ENCODE assay signal across 29 cellular contexts in the genomic region with DNA sequence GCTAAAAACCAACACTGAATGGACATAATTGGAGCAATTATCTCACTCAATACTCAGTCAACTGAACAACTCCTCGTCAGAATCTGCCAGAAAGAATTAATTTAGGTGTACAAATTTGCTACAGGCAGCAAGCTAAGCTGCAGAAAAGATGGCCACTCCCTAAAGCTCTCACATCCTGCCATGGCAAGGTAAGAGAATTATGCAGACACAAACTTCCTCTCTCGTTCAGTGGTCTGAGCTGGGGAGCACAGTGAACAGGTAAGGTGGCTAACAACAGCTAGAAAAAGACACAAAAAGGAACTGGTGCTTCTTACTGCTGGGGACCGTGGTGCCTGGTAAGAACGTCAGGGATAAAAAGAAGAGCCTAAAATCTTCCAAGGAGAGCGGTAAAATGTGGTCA.
A peak's percentile ranks its signal among the peaks of the same experiment; 100 is the strongest.
DNase-seq lines count a peak whose midpoint lies in the region; ATAC-seq and TF ChIP-seq lines count a peak whose summit lies in the region.
"Had no signal": no experiment of that assay in that cellular context is flagged by ENCODE, and none has a peak within 500 bp of the region (broad histone marks: within the 10 kb centered on the region; RNA-seq: fewer than 3 reads in every experiment).

No MANE protein-coding gene starts in this region.

- H3K4me1 Mint-ChIP-seq in activated naive CD4-positive, alpha-beta T cell treated with anti-CD3 and anti-CD28 coated beads, Interleukin-2, amount 10 ng/mL, durations not matched to agents 7 days and 5 days: peaks cover 13% of the 10 kb centered on the region
- peaks cover 19% of the 10 kb centered on the region for H3K4me1 Mint-ChIP-seq in activated naive CD4-positive, alpha-beta T cell treated with anti-CD3 and anti-CD28 coated beads for 36 hours (ENCODE audit: low read depth)
- H3K4me1 Mint-ChIP-seq in H9: peaks cover 6 to 8% of the 10 kb centered on the region in 2 experiments
- peaks cover 31 to 41% (median 34%) of the 10 kb centered on the region in 3 donors for H3K4me1 Mint-ChIP-seq in T-cell
- H3K4me1 Mint-ChIP-seq in progenitor cell of endocrine pancreas (ENCODE audit: low read depth): peaks cover 25% of the 10 kb centered on the region

- H3K9ac ChIP-seq in H9 (ENCODE audit: extremely low read depth, insufficient read length, low read length): no peak overlapping the region
- H3K9ac ChIP-seq: BLaER1 treated with 17β-estradiol and CSF1 and Interleukin-3, amounts not matched to agents 10 nM and 100 nM; GM23248 had no signal

- no peak overlapping the region for H3K4me3 Mint-ChIP-seq in activated naive CD4-positive, alpha-beta T cell treated with anti-CD3 and anti-CD28 coated beads, Interleukin-2, amount 10 ng/mL, durations not matched to agents 7 days and 5 days
- H3K4me3 Mint-ChIP-seq in activated naive CD4-positive, alpha-beta T cell treated with anti-CD3 and anti-CD28 coated beads for 36 hours: no peak overlapping the region
- H3K4me3 Mint-ChIP-seq in H9: no peak overlapping the region
- H3K4me3 Mint-ChIP-seq in T-cell: peak overlapping the region in 1 of 3 donors; percentile 55
- no peak overlapping the region for H3K4me3 Mint-ChIP-seq in progenitor cell of endocrine pancreas (ENCODE audit: low read depth)
- H3K4me3 Mint-ChIP-seq: endodermal cell, memory B cell had no signal

- no peak overlapping the region for H2AK5ac ChIP-seq in H9 (ENCODE audit: insufficient read length, low read length)

- H4K20me1 ChIP-seq in H9 (ENCODE audit: control insufficient read depth, insufficient read depth, insufficient read length): no peaks in the 10 kb centered on the region

- no peaks in the 10 kb centered on the region for H3K4me1 ChIP-seq in H9 (ENCODE audit: insufficient read depth, low read length)
- H3K4me1 ChIP-seq: esophagus muscularis mucosa, upper lobe of left lung had no signal

- no peaks in the 10 kb centered on the region for H3K9me3 Mint-ChIP-seq in activated naive CD4-positive, alpha-beta T cell treated with anti-CD3 and anti-CD28 coated beads, Interleukin-2, amount 10 ng/mL, durations not matched to agents 7 days and 5 days
- no peaks in the 10 kb centered on the region for H3K9me3 Mint-ChIP-seq in activated naive CD4-positive, alpha-beta T cell treated with anti-CD3 and anti-CD28 coated beads for 36 hours
- H3K9me3 Mint-ChIP-seq in H9 (no peaks in the 10 kb centered on the region), T-cell (no peaks in the 10 kb centered on the region), progenitor cell of endocrine pancreas (ENCODE audit: low read depth) (no peaks in the 10 kb centered on the region)
- H3K9me3 Mint-ChIP-seq: endodermal cell, memory B cell had no signal

- H3K79me2 ChIP-seq in H9 (ENCODE audit: insufficient read depth, low read length): no peaks in the 10 kb centered on the region; the same call in 1 of the 2 replicates

- no peak overlapping the region for H3K14ac ChIP-seq in H9 (ENCODE audit: insufficient read depth, low read length)

- H3K4me2 ChIP-seq in H9 (ENCODE audit: insufficient read depth, insufficient read length, low read length): no peak overlapping the region
- H3K4me2 ChIP-seq: BLaER1 treated with 17β-estradiol and CSF1 and Interleukin-3, amounts not matched to agents 10 nM and 100 nM had no signal

- H4K5ac ChIP-seq in H9 (ENCODE audit: insufficient read length, low read depth, low read length): no peak overlapping the region

- ATAC-seq in T-cell (replicated peaks in 1 of 4) (peak; percentile 73 to 99 (median 86)), GM19324 (IDR thresholded peaks at IDR 0.05; ENCODE audit: low FRiP score, unreplicated experiment) (no peak)
- ATAC-seq: K562, left colon, Panc1 had no signal

- CTCF ChIA-PET in activated naive CD4-positive, alpha-beta T cell treated with anti-CD3 and anti-CD28 coated beads, Interleukin-2, amount 10 ng/mL, durations not matched to agents 7 days and 5 days (lab: Charles Lee): no interaction called here
- CTCF ChIA-PET in activated naive CD4-positive, alpha-beta T cell treated with anti-CD3 and anti-CD28 coated beads for 36 hours (lab: Charles Lee): interaction anchor here (1.2 to 2.6 kb wide), 2 partner anchors 59 to 93 kb away, joined by 4 to 8 read pairs; no protein-coding TSS in a partner anchor
- CTCF ChIA-PET in T-cell (lab: Charles Lee): no interaction called here

- H3K27me3 Mint-ChIP-seq in activated naive CD4-positive, alpha-beta T cell treated with anti-CD3 and anti-CD28 coated beads, Interleukin-2, amount 10 ng/mL, durations not matched to agents 7 days and 5 days: peaks cover 11% of the 10 kb centered on the region
- no peaks in the 10 kb centered on the region for H3K27me3 Mint-ChIP-seq in activated naive CD4-positive, alpha-beta T cell treated with anti-CD3 and anti-CD28 coated beads for 36 hours (ENCODE audit: low read depth)
- no peaks in the 10 kb centered on the region for H3K27me3 Mint-ChIP-seq in H9 (ENCODE audit: low read depth)
- no peaks in the 10 kb centered on the region for H3K27me3 Mint-ChIP-seq in T-cell
- H3K27me3 Mint-ChIP-seq in progenitor cell of endocrine pancreas: no peaks in the 10 kb centered on the region

- H2BK5ac ChIP-seq in H9 (ENCODE audit: insufficient read length, low read length): no peak overlapping the region

- no peaks in the 10 kb centered on the region for H3K79me1 ChIP-seq in H9 (ENCODE audit: insufficient read depth, low read depth, low read length, poor library complexity, severe bottlenecking)

- H2BK120ac ChIP-seq in H9 (ENCODE audit: low read depth, low read length, poor library complexity, severe bottlenecking): no peak overlapping the region

- WGBS in H9 (ENCODE audit: extremely low coverage, insufficient read length, low lambda C conversion rate): no CpG with 5 or more reads among the region's 5 CpGs

- no peak overlapping the region for H2BK20ac ChIP-seq in H9 (ENCODE audit: low read depth, low read length, poor library complexity, severe bottlenecking)

- H3K27me3 ChIP-seq in H9 (ENCODE audit: insufficient read depth, low read length): no peaks in the 10 kb centered on the region
- H3K27me3 ChIP-seq: cardiac muscle cell, esophagus muscularis mucosa, MG63, upper lobe of left lung had no signal

- no peak overlapping the region for H3K18ac ChIP-seq in H9 (ENCODE audit: insufficient read length, low read depth, low read length)

- POLR2A ChIA-PET in T-cell (lab: Charles Lee): interaction anchor here in 1 of 2 donors (0.6 kb wide), 1 partner anchor 333 kb away, joined by 3 read pairs; no protein-coding TSS in a partner anchor

- intact Hi-C loops in activated naive CD4-positive, alpha-beta T cell treated with anti-CD3 and anti-CD28 coated beads for 36 hours (cut with micrococcal nuclease): loop anchor here (5.0 kb wide), 1 partner anchor 79 kb away; no protein-coding TSS in a partner anchor

- no peak overlapping the region for H2BK15ac ChIP-seq in H9 (ENCODE audit: low read depth, low read length)

- no peak overlapping the region for H4K8ac ChIP-seq in H9 (replicated peaks; ENCODE audit: insufficient read length, low read depth, low read length)

- H3K27ac ChIP-seq in H9 (ENCODE audit: insufficient read length, low read depth, low read length): no peak overlapping the region
- H3K27ac ChIP-seq: BLaER1 treated with 17β-estradiol and CSF1 and Interleukin-3, amounts not matched to agents 10 nM and 100 nM; cardiac muscle cell; esophagus muscularis mucosa; GM23248; upper lobe of left lung had no signal

- H3K56ac ChIP-seq in H9 (ENCODE audit: insufficient read length, low read depth, low read length): no peak overlapping the region

- H3K9me3 ChIP-seq in H9 (ENCODE audit: control insufficient read depth, low read depth, low read length): no peaks in the 10 kb centered on the region
- H3K9me3 ChIP-seq: BLaER1 treated with 17β-estradiol and CSF1 and Interleukin-3, amounts not matched to agents 10 nM and 100 nM; esophagus muscularis mucosa; MG63; upper lobe of left lung had no signal

- no peaks in the 10 kb centered on the region for H3K23me2 ChIP-seq in H9 (ENCODE audit: insufficient read length, low read depth, low read length, poor library complexity, severe bottlenecking)

- DNase-seq in activated naive CD4-positive, alpha-beta T cell treated with anti-CD3 and anti-CD28 coated beads, Interleukin-2, amount 10 ng/mL, durations not matched to agents 7 days and 5 days: peak; percentile 42
- no peak for DNase-seq in activated naive CD4-positive, alpha-beta T cell treated with anti-CD3 and anti-CD28 coated beads for 36 hours
- DNase-seq in H9 (no peak), T-cell (peak in 10 of 34 experiments; percentile 1 to 27 (median 8)), progenitor cell of endocrine pancreas (ENCODE audit: low spot score, unreplicated experiment) (no peak), DMS79 (lab: John Stamatoyannopoulos, UW) (no peak)
- DNase-seq: activated CD4-positive, CD25-positive, alpha-beta regulatory T cell; activated gamma-delta T cell; activated T-cell treated with anti-CD3 and anti-CD28 coated beads, Interleukin-2, amount 50 U/mL, for 1 hour; anterior cingulate cortex; cortex of kidney; endodermal cell; foreskin melanocyte; GM23248; left colon; MG63; NCI-H1694 treated with DMSO at 0.1 percent for 48 hours; nucleus accumbens; SHP77 treated with DMSO at 0.1 percent for 48 hours; small intestine; stimulated activated CD4-positive, alpha-beta T cell treated with anti-CD3 and anti-CD28 coated beads, Interleukin-2, amount 100 ng/mL, for 24 hours; upper lobe of left lung had no signal

- no peak overlapping the region for H2AFZ ChIP-seq in H9 (ENCODE audit: low read length)
- H2AFZ ChIP-seq: GM23248 had no signal

- H3K36me3 Mint-ChIP-seq in activated naive CD4-positive, alpha-beta T cell treated with anti-CD3 and anti-CD28 coated beads, Interleukin-2, amount 10 ng/mL, durations not matched to agents 7 days and 5 days: peaks cover 1% of the 10 kb centered on the region
- H3K36me3 Mint-ChIP-seq in activated naive CD4-positive, alpha-beta T cell treated with anti-CD3 and anti-CD28 coated beads for 36 hours (ENCODE audit: low read depth): peaks cover 8% of the 10 kb centered on the region
- peaks cover 0 to 5% (median 2%) of the 10 kb centered on the region in 3 experiments; a peak in 2 of 7 replicates for H3K36me3 Mint-ChIP-seq in H9 (ENCODE audit: insufficient read depth in 1 of 3, low read depth in 3 of 3)
- H3K36me3 Mint-ChIP-seq in T-cell: peaks cover 15% of the 10 kb centered on the region
- H3K36me3 Mint-ChIP-seq in progenitor cell of endocrine pancreas (ENCODE audit: insufficient read depth): peaks cover 4% of the 10 kb centered on the region

- H3K23ac ChIP-seq in H9 (ENCODE audit: insufficient read length, low read depth, low read length): no peak overlapping the region

- H3K4ac ChIP-seq in H9 (ENCODE audit: low read depth, low read length): no peak overlapping the region

- no peak overlapping the region for H3T11ph ChIP-seq in H9 (ENCODE audit: low read length)

- H2BK12ac ChIP-seq in H9 (ENCODE audit: insufficient read length, low read depth, low read length): no peak overlapping the region

- no peak overlapping the region for H4K91ac ChIP-seq in H9 (ENCODE audit: insufficient read length, low read depth, low read length)

- H3K27ac Mint-ChIP-seq in activated naive CD4-positive, alpha-beta T cell treated with anti-CD3 and anti-CD28 coated beads, Interleukin-2, amount 10 ng/mL, durations not matched to agents 7 days and 5 days: no peak overlapping the region
- H3K27ac Mint-ChIP-seq in activated naive CD4-positive, alpha-beta T cell treated with anti-CD3 and anti-CD28 coated beads for 36 hours: no peak overlapping the region
- H3K27ac Mint-ChIP-seq in H9 (peak overlapping the region in 2 of 3 experiments; percentile 13 to 29; a peak in 2 of 7 replicates), T-cell (peak overlapping the region; percentile 86 to 89), progenitor cell of endocrine pancreas (peak overlapping the region; percentile 38)
- H3K27ac Mint-ChIP-seq: endodermal cell, memory B cell had no signal

- TF ChIP-seq CTCF in H9 (conservative IDR thresholded peaks at IDR 0.05) (no peak), progenitor cell of endocrine pancreas (IDR thresholded peaks at IDR 0.05; ENCODE audit: unreplicated experiment) (no peak)

Comparison
In these comparisons a context has a peak if more than half of its experiments do, and no peak if none do; other contexts are left out.
1. H3K27ac Mint-ChIP-seq: peak in H9 (2 of 3), T-cell (2 of 2) and progenitor cell of endocrine pancreas (single experiment); none in activated naive CD4-positive, alpha-beta T cell treated with anti-CD3 and anti-CD28 coated beads, Interleukin-2, amount 10 ng/mL, durations not matched to agents 7 days and 5 days (single experiment) and activated naive CD4-positive, alpha-beta T cell treated with anti-CD3 and anti-CD28 coated beads for 36 hours (single experiment).